Comparison of ENCODE assay signal across 1 cellular context in the genomic region with DNA sequence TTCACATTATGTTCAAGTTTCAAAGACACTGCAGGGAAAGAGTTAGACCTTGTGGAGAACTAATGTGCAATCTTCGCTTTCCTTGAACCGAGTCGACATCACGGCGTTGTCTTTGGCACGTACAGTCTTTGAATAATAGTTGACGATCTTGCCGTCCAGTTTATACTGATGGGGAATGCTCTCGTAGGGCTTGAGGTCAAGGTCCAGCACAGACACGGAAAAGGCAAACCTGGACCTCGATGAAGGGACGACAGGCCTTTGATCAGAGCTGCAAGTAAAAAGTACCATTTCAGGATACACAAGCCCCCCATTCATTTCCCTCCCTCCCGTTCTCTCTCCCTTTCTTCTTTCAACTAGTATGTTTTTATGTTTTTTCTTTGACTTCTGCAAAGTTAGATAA.
TF ChIP-seq lines count a peak whose summit lies in the region.

No MANE protein-coding gene starts in this region.

TF ChIP-seq in HepG2, 621 proteins besides CTCF, POLR2A, EP300 and RAD21 (continued from another document and continues in another):
- no peak for TF ChIP-seq ZFP36L2 (CRISPR knock-in tag; IDR thresholded peaks at IDR 0.05)
- no peak for TF ChIP-seq ISL2 (CRISPR knock-in tag; IDR thresholded peaks at IDR 0.05)
- TF ChIP-seq CEBPB (IDR thresholded peaks at IDR 0.05; ENCODE audit: borderline replicate concordance, low read depth, low read length) = no peak
- TF ChIP-seq ZNF572 (CRISPR knock-in tag; IDR thresholded peaks at IDR 0.05) = no peak
- TF ChIP-seq ZBTB7A (CRISPR knock-in tag; IDR thresholded peaks at IDR 0.05) = no peak
- TF ChIP-seq SALL1 (CRISPR knock-in tag; IDR thresholded peaks at IDR 0.05) = peak; percentile 60; the same call in 1 of the 2 replicates
- TF ChIP-seq ZNF598 (CRISPR knock-in tag; IDR thresholded peaks at IDR 0.05; ENCODE audit: borderline replicate concordance) = no peak
- TF ChIP-seq, protein P1, sequence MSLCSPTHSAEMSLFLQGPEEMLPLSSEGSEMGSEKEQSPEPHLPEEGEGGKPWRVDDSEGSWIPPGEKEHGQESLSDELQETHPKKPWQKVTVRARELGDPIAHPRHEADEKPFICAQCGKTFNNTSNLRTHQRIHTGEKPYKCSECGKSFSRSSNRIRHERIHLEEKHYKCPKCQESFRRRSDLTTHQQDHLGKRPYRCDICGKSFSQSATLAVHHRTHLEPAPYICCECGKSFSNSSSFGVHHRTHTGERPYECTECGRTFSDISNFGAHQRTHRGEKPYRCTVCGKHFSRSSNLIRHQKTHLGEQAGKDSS (CRISPR knock-in tag; IDR thresholded peaks at IDR 0.05; ENCODE audit: borderline replicate concordance, low read depth) = no peak
- TF ChIP-seq, protein P2, sequence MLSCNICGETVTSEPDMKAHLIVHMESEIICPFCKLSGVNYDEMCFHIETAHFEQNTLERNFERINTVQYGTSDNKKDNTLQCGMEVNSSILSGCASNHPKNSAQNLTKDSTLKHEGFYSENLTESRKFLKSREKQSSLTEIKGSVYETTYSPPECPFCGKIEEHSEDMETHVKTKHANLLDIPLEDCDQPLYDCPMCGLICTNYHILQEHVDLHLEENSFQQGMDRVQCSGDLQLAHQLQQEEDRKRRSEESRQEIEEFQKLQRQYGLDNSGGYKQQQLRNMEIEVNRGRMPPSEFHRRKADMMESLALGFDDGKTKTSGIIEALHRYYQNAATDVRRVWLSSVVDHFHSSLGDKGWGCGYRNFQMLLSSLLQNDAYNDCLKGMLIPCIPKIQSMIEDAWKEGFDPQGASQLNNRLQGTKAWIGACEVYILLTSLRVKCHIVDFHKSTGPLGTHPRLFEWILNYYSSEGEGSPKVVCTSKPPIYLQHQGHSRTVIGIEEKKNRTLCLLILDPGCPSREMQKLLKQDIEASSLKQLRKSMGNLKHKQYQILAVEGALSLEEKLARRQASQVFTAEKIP (CRISPR knock-in tag; IDR thresholded peaks at IDR 0.05; ENCODE audit: borderline replicate concordance) = no peak
- TF ChIP-seq ZNF878 (CRISPR knock-in tag; IDR thresholded peaks at IDR 0.05) = no peak
- TF ChIP-seq TAF1 (CRISPR knock-in tag; IDR thresholded peaks at IDR 0.05) = no peak
- TF ChIP-seq, protein P3, sequence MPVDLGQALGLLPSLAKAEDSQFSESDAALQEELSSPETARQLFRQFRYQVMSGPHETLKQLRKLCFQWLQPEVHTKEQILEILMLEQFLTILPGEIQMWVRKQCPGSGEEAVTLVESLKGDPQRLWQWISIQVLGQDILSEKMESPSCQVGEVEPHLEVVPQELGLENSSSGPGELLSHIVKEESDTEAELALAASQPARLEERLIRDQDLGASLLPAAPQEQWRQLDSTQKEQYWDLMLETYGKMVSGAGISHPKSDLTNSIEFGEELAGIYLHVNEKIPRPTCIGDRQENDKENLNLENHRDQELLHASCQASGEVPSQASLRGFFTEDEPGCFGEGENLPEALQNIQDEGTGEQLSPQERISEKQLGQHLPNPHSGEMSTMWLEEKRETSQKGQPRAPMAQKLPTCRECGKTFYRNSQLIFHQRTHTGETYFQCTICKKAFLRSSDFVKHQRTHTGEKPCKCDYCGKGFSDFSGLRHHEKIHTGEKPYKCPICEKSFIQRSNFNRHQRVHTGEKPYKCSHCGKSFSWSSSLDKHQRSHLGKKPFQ (CRISPR knock-in tag; IDR thresholded peaks at IDR 0.05; ENCODE audit: insufficient replicate concordance) = no peak
- TF ChIP-seq ZFAT (CRISPR knock-in tag; conservative IDR thresholded peaks at IDR 0.05) = no peak
- peak; percentile 95 for TF ChIP-seq ZBTB38 (CRISPR knock-in tag; IDR thresholded peaks at IDR 0.05)
- TF ChIP-seq SNAI1 (CRISPR knock-in tag; IDR thresholded peaks at IDR 0.05; ENCODE audit: borderline replicate concordance) = no peak
- no peak for TF ChIP-seq IRX3 (CRISPR knock-in tag; IDR thresholded peaks at IDR 0.05; ENCODE audit: borderline replicate concordance, low read depth)
- TF ChIP-seq, protein P4, sequence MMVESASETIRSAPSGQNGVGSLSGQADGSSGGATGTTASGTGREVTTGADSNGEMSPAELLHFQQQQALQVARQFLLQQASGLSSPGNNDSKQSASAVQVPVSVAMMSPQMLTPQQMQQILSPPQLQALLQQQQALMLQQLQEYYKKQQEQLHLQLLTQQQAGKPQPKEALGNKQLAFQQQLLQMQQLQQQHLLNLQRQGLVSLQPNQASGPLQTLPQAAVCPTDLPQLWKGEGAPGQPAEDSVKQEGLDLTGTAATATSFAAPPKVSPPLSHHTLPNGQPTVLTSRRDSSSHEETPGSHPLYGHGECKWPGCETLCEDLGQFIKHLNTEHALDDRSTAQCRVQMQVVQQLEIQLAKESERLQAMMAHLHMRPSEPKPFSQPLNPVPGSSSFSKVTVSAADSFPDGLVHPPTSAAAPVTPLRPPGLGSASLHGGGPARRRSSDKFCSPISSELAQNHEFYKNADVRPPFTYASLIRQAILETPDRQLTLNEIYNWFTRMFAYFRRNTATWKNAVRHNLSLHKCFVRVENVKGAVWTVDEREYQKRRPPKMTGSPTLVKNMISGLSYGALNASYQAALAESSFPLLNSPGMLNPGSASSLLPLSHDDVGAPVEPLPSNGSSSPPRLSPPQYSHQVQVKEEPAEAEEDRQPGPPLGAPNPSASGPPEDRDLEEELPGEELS (CRISPR knock-in tag; IDR thresholded peaks at IDR 0.05) = no peak
- no peak for TF ChIP-seq ZNF44 (CRISPR knock-in tag; IDR thresholded peaks at IDR 0.05)
- no peak for TF ChIP-seq ZZZ3 (CRISPR knock-in tag; IDR thresholded peaks at IDR 0.05; ENCODE audit: borderline replicate concordance)
- no peak for TF ChIP-seq FLYWCH1 (CRISPR knock-in tag; IDR thresholded peaks at IDR 0.05)
- TF ChIP-seq NCOR1 (IDR thresholded peaks at IDR 0.05; ENCODE audit: borderline replicate concordance, low read length) = no peak
- TF ChIP-seq, protein P5, sequence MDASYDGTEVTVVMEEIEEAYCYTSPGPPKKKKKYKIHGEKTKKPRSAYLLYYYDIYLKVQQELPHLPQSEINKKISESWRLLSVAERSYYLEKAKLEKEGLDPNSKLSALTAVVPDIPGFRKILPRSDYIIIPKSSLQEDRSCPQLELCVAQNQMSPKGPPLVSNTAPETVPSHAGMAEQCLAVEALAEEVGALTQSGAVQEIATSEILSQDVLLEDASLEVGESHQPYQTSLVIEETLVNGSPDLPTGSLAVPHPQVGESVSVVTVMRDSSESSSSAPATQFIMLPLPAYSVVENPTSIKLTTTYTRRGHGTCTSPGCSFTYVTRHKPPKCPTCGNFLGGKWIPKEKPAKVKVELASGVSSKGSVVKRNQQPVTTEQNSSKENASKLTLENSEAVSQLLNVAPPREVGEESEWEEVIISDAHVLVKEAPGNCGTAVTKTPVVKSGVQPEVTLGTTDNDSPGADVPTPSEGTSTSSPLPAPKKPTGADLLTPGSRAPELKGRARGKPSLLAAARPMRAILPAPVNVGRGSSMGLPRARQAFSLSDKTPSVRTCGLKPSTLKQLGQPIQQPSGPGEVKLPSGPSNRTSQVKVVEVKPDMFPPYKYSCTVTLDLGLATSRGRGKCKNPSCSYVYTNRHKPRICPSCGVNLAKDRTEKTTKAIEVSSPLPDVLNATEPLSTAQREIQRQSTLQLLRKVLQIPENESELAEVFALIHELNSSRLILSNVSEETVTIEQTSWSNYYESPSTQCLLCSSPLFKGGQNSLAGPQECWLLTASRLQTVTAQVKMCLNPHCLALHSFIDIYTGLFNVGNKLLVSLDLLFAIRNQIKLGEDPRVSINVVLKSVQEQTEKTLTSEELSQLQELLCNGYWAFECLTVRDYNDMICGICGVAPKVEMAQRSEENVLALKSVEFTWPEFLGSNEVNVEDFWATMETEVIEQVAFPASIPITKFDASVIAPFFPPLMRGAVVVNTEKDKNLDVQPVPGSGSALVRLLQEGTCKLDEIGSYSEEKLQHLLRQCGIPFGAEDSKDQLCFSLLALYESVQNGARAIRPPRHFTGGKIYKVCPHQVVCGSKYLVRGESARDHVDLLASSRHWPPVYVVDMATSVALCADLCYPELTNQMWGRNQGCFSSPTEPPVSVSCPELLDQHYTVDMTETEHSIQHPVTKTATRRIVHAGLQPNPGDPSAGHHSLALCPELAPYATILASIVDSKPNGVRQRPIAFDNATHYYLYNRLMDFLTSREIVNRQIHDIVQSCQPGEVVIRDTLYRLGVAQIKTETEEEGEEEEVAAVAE (CRISPR knock-in tag; IDR thresholded peaks at IDR 0.05; ENCODE audit: borderline replicate concordance) = no peak
- TF ChIP-seq, protein P6, sequence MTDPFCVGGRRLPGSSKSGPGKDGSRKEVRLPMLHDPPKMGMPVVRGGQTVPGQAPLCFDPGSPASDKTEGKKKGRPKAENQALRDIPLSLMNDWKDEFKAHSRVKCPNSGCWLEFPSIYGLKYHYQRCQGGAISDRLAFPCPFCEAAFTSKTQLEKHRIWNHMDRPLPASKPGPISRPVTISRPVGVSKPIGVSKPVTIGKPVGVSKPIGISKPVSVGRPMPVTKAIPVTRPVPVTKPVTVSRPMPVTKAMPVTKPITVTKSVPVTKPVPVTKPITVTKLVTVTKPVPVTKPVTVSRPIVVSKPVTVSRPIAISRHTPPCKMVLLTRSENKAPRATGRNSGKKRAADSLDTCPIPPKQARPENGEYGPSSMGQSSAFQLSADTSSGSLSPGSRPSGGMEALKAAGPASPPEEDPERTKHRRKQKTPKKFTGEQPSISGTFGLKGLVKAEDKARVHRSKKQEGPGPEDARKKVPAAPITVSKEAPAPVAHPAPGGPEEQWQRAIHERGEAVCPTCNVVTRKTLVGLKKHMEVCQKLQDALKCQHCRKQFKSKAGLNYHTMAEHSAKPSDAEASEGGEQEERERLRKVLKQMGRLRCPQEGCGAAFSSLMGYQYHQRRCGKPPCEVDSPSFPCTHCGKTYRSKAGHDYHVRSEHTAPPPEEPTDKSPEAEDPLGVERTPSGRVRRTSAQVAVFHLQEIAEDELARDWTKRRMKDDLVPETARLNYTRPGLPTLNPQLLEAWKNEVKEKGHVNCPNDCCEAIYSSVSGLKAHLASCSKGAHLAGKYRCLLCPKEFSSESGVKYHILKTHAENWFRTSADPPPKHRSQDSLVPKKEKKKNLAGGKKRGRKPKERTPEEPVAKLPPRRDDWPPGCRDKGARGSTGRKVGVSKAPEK (CRISPR knock-in tag; IDR thresholded peaks at IDR 0.05; ENCODE audit: borderline replicate concordance) = 0 out of 2 replicates have a peak, but pooled peaks have one; percentile 58
- no peak for TF ChIP-seq PHB2 (IDR thresholded peaks at IDR 0.05; ENCODE audit: partially characterized antibody)
- no peak for TF ChIP-seq TEAD2 (CRISPR knock-in tag; IDR thresholded peaks at IDR 0.05)
- no peak for TF ChIP-seq ZNF446 (CRISPR knock-in tag; IDR thresholded peaks at IDR 0.05)
- TF ChIP-seq SPEN (CRISPR knock-in tag; IDR thresholded peaks at IDR 0.05; ENCODE audit: low read depth) = no peak
- TF ChIP-seq KLF12 (CRISPR knock-in tag; IDR thresholded peaks at IDR 0.05; ENCODE audit: borderline replicate concordance) = no peak
- TF ChIP-seq ZNF569 (CRISPR knock-in tag; IDR thresholded peaks at IDR 0.05; ENCODE audit: borderline replicate concordance) = no peak
- no peak for TF ChIP-seq CHD4 (IDR thresholded peaks at IDR 0.05; ENCODE audit: borderline replicate concordance, low read length)
- TF ChIP-seq ZNF652 (CRISPR knock-in tag; IDR thresholded peaks at IDR 0.05; ENCODE audit: borderline replicate concordance, low read depth) = no peak
- TF ChIP-seq, protein P7, sequence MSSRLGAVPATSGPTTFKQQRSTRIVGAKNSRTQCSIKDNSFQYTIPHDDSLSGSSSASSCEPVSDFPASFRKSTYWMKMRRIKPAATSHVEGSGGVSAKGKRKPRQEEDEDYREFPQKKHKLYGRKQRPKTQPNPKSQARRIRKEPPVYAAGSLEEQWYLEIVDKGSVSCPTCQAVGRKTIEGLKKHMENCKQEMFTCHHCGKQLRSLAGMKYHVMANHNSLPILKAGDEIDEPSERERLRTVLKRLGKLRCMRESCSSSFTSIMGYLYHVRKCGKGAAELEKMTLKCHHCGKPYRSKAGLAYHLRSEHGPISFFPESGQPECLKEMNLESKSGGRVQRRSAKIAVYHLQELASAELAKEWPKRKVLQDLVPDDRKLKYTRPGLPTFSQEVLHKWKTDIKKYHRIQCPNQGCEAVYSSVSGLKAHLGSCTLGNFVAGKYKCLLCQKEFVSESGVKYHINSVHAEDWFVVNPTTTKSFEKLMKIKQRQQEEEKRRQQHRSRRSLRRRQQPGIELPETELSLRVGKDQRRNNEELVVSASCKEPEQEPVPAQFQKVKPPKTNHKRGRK (CRISPR knock-in tag; IDR thresholded peaks at IDR 0.05) = no peak
- peak; percentile 53; the same call in 1 of the 2 replicates for TF ChIP-seq RARA (CRISPR knock-in tag; IDR thresholded peaks at IDR 0.05)
- no peak for TF ChIP-seq DMAP1 (CRISPR knock-in tag; IDR thresholded peaks at IDR 0.05)
- TF ChIP-seq ZSCAN12 (CRISPR knock-in tag; IDR thresholded peaks at IDR 0.05) = no peak
- peak; percentile 50; the same call in 1 of the 2 replicates for TF ChIP-seq ELF3 (CRISPR knock-in tag; IDR thresholded peaks at IDR 0.05)
- TF ChIP-seq, protein P8, sequence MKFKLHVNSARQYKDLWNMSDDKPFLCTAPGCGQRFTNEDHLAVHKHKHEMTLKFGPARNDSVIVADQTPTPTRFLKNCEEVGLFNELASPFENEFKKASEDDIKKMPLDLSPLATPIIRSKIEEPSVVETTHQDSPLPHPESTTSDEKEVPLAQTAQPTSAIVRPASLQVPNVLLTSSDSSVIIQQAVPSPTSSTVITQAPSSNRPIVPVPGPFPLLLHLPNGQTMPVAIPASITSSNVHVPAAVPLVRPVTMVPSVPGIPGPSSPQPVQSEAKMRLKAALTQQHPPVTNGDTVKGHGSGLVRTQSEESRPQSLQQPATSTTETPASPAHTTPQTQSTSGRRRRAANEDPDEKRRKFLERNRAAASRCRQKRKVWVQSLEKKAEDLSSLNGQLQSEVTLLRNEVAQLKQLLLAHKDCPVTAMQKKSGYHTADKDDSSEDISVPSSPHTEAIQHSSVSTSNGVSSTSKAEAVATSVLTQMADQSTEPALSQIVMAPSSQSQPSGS (CRISPR knock-in tag; IDR thresholded peaks at IDR 0.05) = no peak
- TF ChIP-seq MED1 (CRISPR knock-in tag; IDR thresholded peaks at IDR 0.05) = peak; percentile 57
- TF ChIP-seq, protein P9, sequence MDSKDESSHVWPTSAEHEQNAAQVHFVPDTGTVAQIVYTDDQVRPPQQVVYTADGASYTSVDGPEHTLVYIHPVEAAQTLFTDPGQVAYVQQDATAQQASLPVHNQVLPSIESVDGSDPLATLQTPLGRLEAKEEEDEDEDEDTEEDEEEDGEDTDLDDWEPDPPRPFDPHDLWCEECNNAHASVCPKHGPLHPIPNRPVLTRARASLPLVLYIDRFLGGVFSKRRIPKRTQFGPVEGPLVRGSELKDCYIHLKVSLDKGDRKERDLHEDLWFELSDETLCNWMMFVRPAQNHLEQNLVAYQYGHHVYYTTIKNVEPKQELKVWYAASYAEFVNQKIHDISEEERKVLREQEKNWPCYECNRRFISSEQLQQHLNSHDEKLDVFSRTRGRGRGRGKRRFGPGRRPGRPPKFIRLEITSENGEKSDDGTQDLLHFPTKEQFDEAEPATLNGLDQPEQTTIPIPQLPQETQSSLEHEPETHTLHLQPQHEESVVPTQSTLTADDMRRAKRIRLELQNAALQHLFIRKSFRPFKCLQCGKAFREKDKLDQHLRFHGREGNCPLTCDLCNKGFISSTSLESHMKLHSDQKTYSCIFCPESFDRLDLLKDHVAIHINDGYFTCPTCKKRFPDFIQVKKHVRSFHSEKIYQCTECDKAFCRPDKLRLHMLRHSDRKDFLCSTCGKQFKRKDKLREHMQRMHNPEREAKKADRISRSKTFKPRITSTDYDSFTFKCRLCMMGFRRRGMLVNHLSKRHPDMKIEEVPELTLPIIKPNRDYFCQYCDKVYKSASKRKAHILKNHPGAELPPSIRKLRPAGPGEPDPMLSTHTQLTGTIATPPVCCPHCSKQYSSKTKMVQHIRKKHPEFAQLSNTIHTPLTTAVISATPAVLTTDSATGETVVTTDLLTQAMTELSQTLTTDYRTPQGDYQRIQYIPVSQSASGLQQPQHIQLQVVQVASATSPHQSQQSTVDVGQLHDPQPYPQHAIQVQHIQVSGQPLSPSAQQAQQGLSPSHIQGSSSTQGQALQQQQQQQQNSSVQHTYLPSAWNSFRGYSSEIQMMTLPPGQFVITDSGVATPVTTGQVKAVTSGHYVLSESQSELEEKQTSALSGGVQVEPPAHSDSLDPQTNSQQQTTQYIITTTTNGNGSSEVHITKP (CRISPR knock-in tag; IDR thresholded peaks at IDR 0.05; ENCODE audit: low read depth) = no peak
- TF ChIP-seq ATF7-NPFF (CRISPR knock-in tag; IDR thresholded peaks at IDR 0.05; ENCODE audit: low read depth) = no peak
